In the genomic region with DNA sequence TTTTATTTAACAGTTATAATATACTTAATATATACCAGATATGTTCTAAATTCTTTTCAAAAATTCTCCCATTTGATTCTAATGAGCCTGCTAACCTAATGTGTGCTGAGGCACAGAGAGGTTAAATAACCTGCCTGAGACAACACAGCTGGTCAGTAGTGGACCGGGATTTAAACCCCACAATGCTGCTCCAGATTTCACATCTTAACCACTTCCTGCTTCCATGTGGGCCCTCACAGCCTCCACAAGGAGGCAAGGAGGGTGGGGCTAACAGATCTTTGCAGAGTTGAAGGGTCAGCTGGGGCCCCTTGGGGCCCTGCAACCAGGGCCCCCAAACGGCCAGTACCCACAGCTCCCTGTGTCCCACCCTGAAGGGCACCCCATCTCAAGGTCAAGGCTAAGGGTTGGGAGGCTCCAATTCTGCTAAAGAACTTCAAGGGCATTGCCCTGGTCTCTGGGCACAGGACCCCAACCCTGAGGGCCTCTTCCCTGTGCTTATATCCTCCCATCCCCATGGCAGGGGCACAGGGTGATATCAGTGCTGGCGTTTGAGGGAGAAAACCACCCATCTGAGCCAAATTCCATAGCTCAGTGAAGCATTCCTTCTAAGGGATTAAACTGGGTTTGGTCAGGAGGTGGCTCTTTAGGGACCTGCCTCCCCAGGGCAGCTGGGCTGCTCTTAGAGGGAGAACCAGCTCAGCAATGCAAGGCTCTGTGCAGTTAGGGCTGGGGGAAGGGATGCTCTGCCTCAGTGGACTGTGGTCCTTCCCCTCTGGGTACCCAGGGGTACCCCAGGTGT, we compare ENCODE assay signal across 17 cellular contexts. TPM values are rescaled to one million over a fixed set of nuclear protein-coding genes. Genes with fewer than 3 reads are reported as not detected.
A peak's percentile ranks its signal among the peaks of the same experiment; 100 is the strongest.
DNase-seq lines count a peak whose midpoint lies in the region; ATAC-seq, FAIRE-seq and TF ChIP-seq lines count a peak whose summit lies in the region.
"Had no signal": no experiment of that assay in that cellular context is flagged by ENCODE, and none has a peak within 500 bp of the region (broad histone marks: within the 10 kb centered on the region; RNA-seq: fewer than 3 reads in every experiment).

No MANE protein-coding gene starts in this region.

- peak overlapping the region; percentile 75 for H2BK120ac ChIP-seq in mesenchymal stem cell (ENCODE audit: low read depth, low read length)

- H3K27ac ChIP-seq in astrocyte (ENCODE audit: low read depth, low read length) (peak overlapping the region; percentile 2), mesenchymal stem cell (ENCODE audit: low read length, poor library complexity, severe bottlenecking) (peak overlapping the region; percentile 86)
- H3K27ac ChIP-seq: cardiac muscle cell, spleen had no signal

- peaks cover 68% of the 10 kb centered on the region for H3K4me1 Mint-ChIP-seq in astrocyte (ENCODE audit: low read depth, unreplicated experiment)
- peaks cover 1% of the 10 kb centered on the region for H3K4me1 Mint-ChIP-seq in activated naive CD8-positive, alpha-beta T cell treated with anti-CD3 and anti-CD28 coated beads for 36 hours

- 5% methylated on average over 2 of the region's 3 CpGs for WGBS in mesenchymal stem cell

- no peaks in the 10 kb centered on the region for H3K9me3 Mint-ChIP-seq in astrocyte (ENCODE audit: unreplicated experiment)
- H3K9me3 Mint-ChIP-seq in activated naive CD8-positive, alpha-beta T cell treated with anti-CD3 and anti-CD28 coated beads for 36 hours, result no peaks in the 10 kb centered on the region
- H3K9me3 Mint-ChIP-seq: activated T-cell treated with anti-CD3 and anti-CD28 coated beads, Interleukin-2, amount 50 U/mL, for 72 hours; CD8-positive, alpha-beta T cell; H9 had no signal

- no peak overlapping the region for H3K23ac ChIP-seq in mesenchymal stem cell (ENCODE audit: low read length in 2 of 2)

- ATAC-seq in HG03095 (IDR thresholded peaks at IDR 0.05; ENCODE audit: unreplicated experiment), result no peak
- ATAC-seq: activated T-cell treated with anti-CD3 and anti-CD28 coated beads, Interleukin-2, amount 50 U/mL, for 72 hours; CD8-positive, alpha-beta T cell had no signal

- H3K36me3 Mint-ChIP-seq in astrocyte (ENCODE audit: low read depth, unreplicated experiment), result peaks cover 1% of the 10 kb centered on the region
- no peaks in the 10 kb centered on the region for H3K36me3 Mint-ChIP-seq in activated naive CD8-positive, alpha-beta T cell treated with anti-CD3 and anti-CD28 coated beads for 36 hours
- H3K36me3 Mint-ChIP-seq: CD8-positive, alpha-beta T cell had no signal

- peak overlapping the region; percentile 85 for H2BK5ac ChIP-seq in mesenchymal stem cell (ENCODE audit: low read depth, low read length, poor library complexity, severe bottlenecking)

- H3K36me3 ChIP-seq in astrocyte (ENCODE audit: insufficient read depth, low read length) (no peaks in the 10 kb centered on the region), mesenchymal stem cell (ENCODE audit: control insufficient read depth in 1 of 2, insufficient read depth in 2 of 2, low read depth in 1 of 2, low read length in 2 of 2) (no peaks in the 10 kb centered on the region)
- H3K36me3 ChIP-seq: cardiac muscle cell, spleen had no signal

- H3K14ac ChIP-seq in mesenchymal stem cell (ENCODE audit: low read length in 2 of 2), result peak overlapping the region in 1 of 2 experiments; percentile 22

- H3K27me3 Mint-ChIP-seq in astrocyte (ENCODE audit: low read depth, unreplicated experiment), result no peaks in the 10 kb centered on the region
- H3K27me3 Mint-ChIP-seq in activated naive CD8-positive, alpha-beta T cell treated with anti-CD3 and anti-CD28 coated beads for 36 hours, result no peaks in the 10 kb centered on the region

- H3K18ac ChIP-seq in mesenchymal stem cell (ENCODE audit: low read depth in 1 of 2, low read length in 2 of 2), result peak overlapping the region; percentile 31 to 74

- no peaks in the 10 kb centered on the region for H3K27me3 ChIP-seq in astrocyte (ENCODE audit: insufficient read depth, low read length)
- no peaks in the 10 kb centered on the region for H3K27me3 ChIP-seq in mesenchymal stem cell (ENCODE audit: control insufficient read depth in 1 of 2, insufficient read depth in 1 of 2, low read length in 2 of 2)

- H3K79me1 ChIP-seq in mesenchymal stem cell (replicated peaks; ENCODE audit: low read length, poor library complexity, severe bottlenecking), result peaks cover 4% of the 10 kb centered on the region

- H4K20me1 ChIP-seq in astrocyte (ENCODE audit: insufficient read depth, low read length), result no peaks in the 10 kb centered on the region

- FAIRE-seq in astrocyte (lab: Jason Lieb, UNC), result no peak

- H3K4me1 ChIP-seq in astrocyte (ENCODE audit: insufficient read depth, low read length), result peaks cover 78% of the 10 kb centered on the region
- peaks cover 88% of the 10 kb centered on the region for H3K4me1 ChIP-seq in mesenchymal stem cell (ENCODE audit: control insufficient read depth, insufficient read depth, low read depth, low read length)

- 0 out of 2 replicates have a peak, but pooled peaks have one; percentile 28 for TF ChIP-seq RAD21 in Ishikawa (IDR thresholded peaks at IDR 0.05; ENCODE audit: low read depth)

- peak overlapping the region; percentile 40 for H3K4me2 ChIP-seq in astrocyte (ENCODE audit: low read length)
- peak overlapping the region; percentile 14 for H3K4me2 ChIP-seq in mesenchymal stem cell (ENCODE audit: low read length, poor library complexity, severe bottlenecking)

- H2BK12ac ChIP-seq in mesenchymal stem cell (ENCODE audit: low read length in 2 of 2), result peak overlapping the region; percentile 45 to 81

- H2AFZ ChIP-seq in astrocyte (ENCODE audit: low read depth, low read length) (no peak overlapping the region), mesenchymal stem cell (ENCODE audit: low read depth, low read length) (no peak overlapping the region)

- no peaks in the 10 kb centered on the region for H3K9me3 ChIP-seq in astrocyte (ENCODE audit: insufficient read depth, low read depth, low read length)
- H3K9me3 ChIP-seq in mesenchymal stem cell (ENCODE audit: control insufficient read depth, low read length), result no peaks in the 10 kb centered on the region
- H3K9me3 ChIP-seq: spleen had no signal

- peak overlapping the region; percentile 96 for H2AK5ac ChIP-seq in mesenchymal stem cell (ENCODE audit: low read length, severe bottlenecking)

- no peaks in the 10 kb centered on the region for H3K79me2 ChIP-seq in astrocyte (ENCODE audit: insufficient read depth, low read length)

- H2BK15ac ChIP-seq in mesenchymal stem cell (ENCODE audit: low read depth, poor library complexity, severe bottlenecking), result peak overlapping the region; percentile 77

- TF ChIP-seq CTCF in AG10803 (conservative IDR thresholded peaks at IDR 0.05; ENCODE audit: low read length) (no peak), astrocyte (IDR thresholded peaks at IDR 0.05; ENCODE audit: insufficient read depth, low read depth, low read length) (no peak)

- no peak overlapping the region for H3K4me3 Mint-ChIP-seq in astrocyte (ENCODE audit: unreplicated experiment)
- no peak overlapping the region for H3K4me3 Mint-ChIP-seq in activated naive CD8-positive, alpha-beta T cell treated with anti-CD3 and anti-CD28 coated beads for 36 hours
- H3K4me3 Mint-ChIP-seq: activated T-cell treated with anti-CD3 and anti-CD28 coated beads, Interleukin-2, amount 50 U/mL, for 72 hours; CD8-positive, alpha-beta T cell; H9 had no signal

- TF ChIP-seq EP300 in Ishikawa (IDR thresholded peaks at IDR 0.05; ENCODE audit: borderline replicate concordance), result peak; percentile 72; the same call in 1 of the 2 replicates

- peak overlapping the region; percentile 20 to 55 for H3K4ac ChIP-seq in mesenchymal stem cell (ENCODE audit: low read depth in 1 of 2, low read length in 2 of 2)

- H3K4me3 ChIP-seq in AG10803 (ENCODE audit: low read length) (no peak overlapping the region), astrocyte (ENCODE audit: insufficient read depth, low read depth, low read length) (no peak overlapping the region), mesenchymal stem cell (ENCODE audit: insufficient read depth in 1 of 2, low read depth in 1 of 2, low read length in 2 of 2) (no peak overlapping the region)
- H3K4me3 ChIP-seq: cardiac muscle cell, spleen had no signal

- H3K9ac ChIP-seq in astrocyte (ENCODE audit: low read length) (no peak overlapping the region), mesenchymal stem cell (ENCODE audit: low read length) (no peak overlapping the region)

- peak overlapping the region; percentile 58 for H3K27ac Mint-ChIP-seq in astrocyte (ENCODE audit: unreplicated experiment)
- no peak overlapping the region for H3K27ac Mint-ChIP-seq in activated naive CD8-positive, alpha-beta T cell treated with anti-CD3 and anti-CD28 coated beads for 36 hours
- H3K27ac Mint-ChIP-seq: activated T-cell treated with anti-CD3 and anti-CD28 coated beads, Interleukin-2, amount 50 U/mL, for 72 hours; CD8-positive, alpha-beta T cell; H9 had no signal

- peak overlapping the region; percentile 82 for H4K8ac ChIP-seq in mesenchymal stem cell (ENCODE audit: low read length)

- DNase-seq in AG10803 (ENCODE audit: low read depth) (peak; percentile 83), astrocyte (ENCODE audit: low read depth) (peak; percentile 64), mesenchymal stem cell (no peak), NCI-H2107 treated with DMSO at 0.1 percent for 48 hours (lab: John Stamatoyannopoulos, UW; ENCODE audit: unreplicated experiment) (no peak), C1 segment of cervical spinal cord (lab: John Stamatoyannopoulos, UW) (no peak)
- no peak for DNase-seq in activated naive CD8-positive, alpha-beta T cell treated with anti-CD3 and anti-CD28 coated beads for 36 hours
- DNase-seq: activated CD4-positive, CD25-positive, alpha-beta regulatory T cell treated with anti-CD3 and anti-CD28 coated beads, Interleukin-2, amount 50 U/mL, for 72 hours; activated T-cell treated with anti-CD3 and anti-CD28 coated beads, Interleukin-2, amount 50 U/mL, for 72 hours; CD8-positive, alpha-beta T cell; erythroblast; H9; NCI-H524; SHP77 treated with DMSO at 0.1 percent for 48 hours; spleen had no signal

- peak overlapping the region; percentile 67 for H4K91ac ChIP-seq in mesenchymal stem cell (ENCODE audit: low read length)

TF ChIP-seq in Ishikawa, 13 proteins besides CTCF, POLR2A, EP300 and RAD21 (continues in another document):
- TF ChIP-seq FOXM1 (IDR thresholded peaks at IDR 0.05; ENCODE audit: borderline replicate concordance, low read depth) (no peak), YY1 (IDR thresholded peaks at IDR 0.05; ENCODE audit: low read depth) (no peak)
- TF ChIP-seq, protein P1, sequence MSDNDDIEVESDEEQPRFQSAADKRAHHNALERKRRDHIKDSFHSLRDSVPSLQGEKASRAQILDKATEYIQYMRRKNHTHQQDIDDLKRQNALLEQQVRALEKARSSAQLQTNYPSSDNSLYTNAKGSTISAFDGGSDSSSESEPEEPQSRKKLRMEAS (IDR thresholded peaks at IDR 0.05), result peak; percentile 34; the same call in 1 of the 2 replicates

RNA-seq across cellular contexts. Expression of a gene that starts 2.2 kb away (rescaled TPM):
- total RNA-seq in astrocyte, result 2.8 and 3.6 TPM in 2 replicates
- 0.72 TPM for polyA plus RNA-seq in mesenchymal stem cell (2013, experiment 1 of 2)
- polyA plus RNA-seq in mesenchymal stem cell (2013, experiment 2 of 2), result 0.84 TPM
- total RNA-seq in activated naive CD8-positive, alpha-beta T cell treated with anti-CD3 and anti-CD28 coated beads for 36 hours, result not detected
- total RNA-seq: activated T-cell treated with anti-CD3 and anti-CD28 coated beads, Interleukin-2, amount 50 U/mL, for 72 hours; cardiac muscle cell; CD8-positive, alpha-beta T cell; H9 had no signal
- polyA plus RNA-seq: cardiac muscle cell had no signal

RNA-seq across cellular contexts. Expression of a gene that starts 43.5 kb away (rescaled TPM):
- total RNA-seq in astrocyte, result 97.6 and 149 TPM in 2 replicates
- 5.1 TPM for polyA plus RNA-seq in mesenchymal stem cell (2013, experiment 1 of 2)
- 5.7 TPM for polyA plus RNA-seq in mesenchymal stem cell (2013, experiment 2 of 2)
- total RNA-seq in activated naive CD8-positive, alpha-beta T cell treated with anti-CD3 and anti-CD28 coated beads for 36 hours, result 1 to 10 TPM; 2.4 to 6.5 TPM
- total RNA-seq: CD8-positive, alpha-beta T cell had no signal

Comparison
In these comparisons a context has a peak if more than half of its experiments do, and no peak if none do; other contexts are left out.
1. DNase-seq: peak in AG10803 (single experiment) and astrocyte (single experiment); none in mesenchymal stem cell (single experiment), NCI-H2107 treated with DMSO at 0.1 percent for 48 hours (single experiment), C1 segment of cervical spinal cord (0 of 14) and activated naive CD8-positive, alpha-beta T cell treated with anti-CD3 and anti-CD28 coated beads for 36 hours (single experiment).
2. RNA of a gene that starts 43.5 kb away (total RNA-seq): 97.6 to 149 TPM in astrocyte; 2.4 to 6.5 TPM in activated naive CD8-positive, alpha-beta T cell treated with anti-CD3 and anti-CD28 coated beads for 36 hours; every median in the first group is over 10 times any median in the second.